In the genomic region with DNA sequence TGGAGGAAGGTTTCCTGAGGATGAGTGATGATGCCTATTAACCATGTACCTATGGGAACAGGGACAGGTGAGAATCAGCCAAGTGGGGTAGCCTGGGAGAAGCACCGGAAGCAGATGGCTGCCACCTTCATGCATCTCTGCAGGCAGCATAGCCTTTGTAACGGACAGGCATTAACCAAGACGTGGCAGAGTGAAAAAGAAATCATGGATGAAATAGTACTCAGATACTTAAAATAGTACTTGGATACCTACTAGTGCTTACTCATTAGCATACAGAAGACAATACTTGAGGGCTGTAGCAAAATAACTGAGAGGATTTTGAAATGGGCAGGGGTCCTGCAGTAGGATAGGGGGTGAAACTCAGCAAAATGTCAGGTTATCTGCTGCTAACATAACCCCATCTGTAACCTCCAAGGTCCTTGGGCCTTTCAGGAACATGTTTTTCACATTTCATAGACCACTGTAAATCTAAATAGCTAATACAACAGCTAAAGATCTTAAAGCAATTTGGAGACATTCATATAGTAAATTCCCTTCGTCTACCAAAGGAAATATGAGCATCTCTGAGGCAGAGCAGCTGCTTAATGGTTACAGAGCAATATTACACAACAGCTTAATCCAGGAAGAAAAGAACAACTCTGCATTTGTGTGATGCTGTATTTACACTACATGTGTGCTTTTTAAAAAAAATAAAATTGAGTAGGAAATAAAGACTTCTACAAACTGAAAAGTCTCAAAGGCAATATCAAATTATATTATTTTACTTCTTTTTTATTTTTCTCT, we compare ENCODE assay signal across 28 cellular contexts.
DNase-seq lines count a peak whose midpoint lies in the region; ATAC-seq, FAIRE-seq and TF ChIP-seq lines count a peak whose summit lies in the region.
"Had no signal": no experiment of that assay in that cellular context is flagged by ENCODE, and none has a peak within 500 bp of the region (broad histone marks: within the 10 kb centered on the region; RNA-seq: fewer than 3 reads in every experiment).

No MANE protein-coding gene starts in this region.

- peaks cover 13% of the 10 kb centered on the region for H3K4me1 ChIP-seq in foreskin keratinocyte
- H3K4me1 ChIP-seq: parathyroid adenoma, SJSA1 had no signal

- peak; percentile 75 for DNase-seq in DMS53 (lab: John Stamatoyannopoulos, UW)
- no peak for DNase-seq in H54 (ENCODE audit: insufficient read length, low spot score)
- DNase-seq in NCI-H69 (lab: John Stamatoyannopoulos, UW): peak; percentile 86
- DNase-seq in foreskin keratinocyte: no peak
- no peak for DNase-seq in T-helper 2 cell treated with Interferon-gamma antibody and Interleukin-4, amounts not matched to agents 5 μg/mL and 100 μg/mL, for 36 hours (ENCODE audit: low spot score)
- DNase-seq in KG1 (lab: John Stamatoyannopoulos, UW): no peak
- DNase-seq in effector CD8-positive, alpha-beta T cell (lab: John Stamatoyannopoulos, UW): no peak
- DNase-seq: activated CD8-positive, alpha-beta T cell treated with anti-CD3 and anti-CD28 coated beads for 36 hours; activated naive CD4-positive, alpha-beta T cell treated with anti-CD3 and anti-CD28 coated beads for 36 hours; activated T-cell treated with anti-CD3 and anti-CD28 coated beads, Interleukin-2, amount 50 U/mL, for 1 hour; GDM1; hippocampal formation; islet precursor cell; natural killer cell; NCI-H1694; NCI-H526 treated with DMSO at 0.1 percent for 48 hours; OCI-M1; stimulated activated CD4-positive, alpha-beta T cell treated with anti-CD3 and anti-CD28 coated beads, Interleukin-4, amount 100 ng/mL, for 24 hours; T-helper 2 cell; upper lobe of right lung had no signal

- no peak overlapping the region for H3K27ac ChIP-seq in foreskin keratinocyte
- H3K27ac ChIP-seq: coronary artery, parathyroid adenoma, SJSA1, skin epidermis, upper lobe of right lung had no signal

- FAIRE-seq in H54 (lab: Jason Lieb, UNC): peak; percentile 41
- FAIRE-seq: endometrium, GM19239, H1 had no signal

- no peaks in the 10 kb centered on the region for H3K27me3 ChIP-seq in foreskin keratinocyte
- H3K27me3 ChIP-seq: SJSA1, upper lobe of right lung had no signal

- H3K36me3 Mint-ChIP-seq in T-helper 2 cell treated with Interferon-gamma antibody and Interleukin-4, amounts not matched to agents 5 μg/mL and 100 μg/mL, for 36 hours (ENCODE audit: low read depth): no peaks in the 10 kb centered on the region
- H3K36me3 Mint-ChIP-seq: natural killer cell had no signal

- H3K9me3 Mint-ChIP-seq in T-helper 2 cell treated with Interferon-gamma antibody and Interleukin-4, amounts not matched to agents 5 μg/mL and 100 μg/mL, for 36 hours: no peaks in the 10 kb centered on the region
- H3K9me3 Mint-ChIP-seq: activated naive CD4-positive, alpha-beta T cell treated with anti-CD3 and anti-CD28 coated beads for 36 hours had no signal

- TF ChIP-seq POLR2A in H54 (IDR thresholded peaks at IDR 0.05; ENCODE audit: low read depth, low read length): no peak

- H3K4me3 Mint-ChIP-seq in T-helper 2 cell treated with Interferon-gamma antibody and Interleukin-4, amounts not matched to agents 5 μg/mL and 100 μg/mL, for 36 hours: no peak overlapping the region
- H3K4me3 Mint-ChIP-seq: activated CD8-positive, alpha-beta T cell treated with anti-CD3 and anti-CD28 coated beads for 36 hours; activated naive CD4-positive, alpha-beta T cell treated with anti-CD3 and anti-CD28 coated beads for 36 hours; natural killer cell had no signal

- TF ChIP-seq CTCF in foreskin keratinocyte (conservative IDR thresholded peaks at IDR 0.05): no peak

- H3K4me1 Mint-ChIP-seq in T-helper 2 cell treated with Interferon-gamma antibody and Interleukin-4, amounts not matched to agents 5 μg/mL and 100 μg/mL, for 36 hours (ENCODE audit: low read depth): peaks cover 5% of the 10 kb centered on the region
- H3K4me1 Mint-ChIP-seq: natural killer cell had no signal

- no peak overlapping the region for H3K27ac Mint-ChIP-seq in T-helper 2 cell treated with Interferon-gamma antibody and Interleukin-4, amounts not matched to agents 5 μg/mL and 100 μg/mL, for 36 hours
- H3K27ac Mint-ChIP-seq: activated CD8-positive, alpha-beta T cell treated with anti-CD3 and anti-CD28 coated beads for 36 hours; activated naive CD4-positive, alpha-beta T cell treated with anti-CD3 and anti-CD28 coated beads for 36 hours; natural killer cell had no signal

- ATAC-seq in foreskin keratinocyte (peak; percentile 7), GM19023 (IDR thresholded peaks at IDR 0.05; ENCODE audit: unreplicated experiment) (no peak)
- ATAC-seq: activated CD8-positive, alpha-beta T cell treated with anti-CD3 and anti-CD28 coated beads for 36 hours; natural killer cell; upper lobe of right lung had no signal

- peaks cover 2% of the 10 kb centered on the region for H3K27me3 Mint-ChIP-seq in T-helper 2 cell treated with Interferon-gamma antibody and Interleukin-4, amounts not matched to agents 5 μg/mL and 100 μg/mL, for 36 hours (ENCODE audit: low read depth)
- H3K27me3 Mint-ChIP-seq: activated CD8-positive, alpha-beta T cell treated with anti-CD3 and anti-CD28 coated beads for 36 hours had no signal

Comparison
In these comparisons a context has a peak if more than half of its experiments do, and no peak if none do; other contexts are left out.
1. DNase-seq: peak in DMS53 (single experiment) and NCI-H69 (single experiment); none in H54 (single experiment), foreskin keratinocyte (0 of 2), T-helper 2 cell treated with Interferon-gamma antibody and Interleukin-4, amounts not matched to agents 5 μg/mL and 100 μg/mL, for 36 hours (single experiment), KG1 (single experiment) and effector CD8-positive, alpha-beta T cell (single experiment).